In the genomic region with DNA sequence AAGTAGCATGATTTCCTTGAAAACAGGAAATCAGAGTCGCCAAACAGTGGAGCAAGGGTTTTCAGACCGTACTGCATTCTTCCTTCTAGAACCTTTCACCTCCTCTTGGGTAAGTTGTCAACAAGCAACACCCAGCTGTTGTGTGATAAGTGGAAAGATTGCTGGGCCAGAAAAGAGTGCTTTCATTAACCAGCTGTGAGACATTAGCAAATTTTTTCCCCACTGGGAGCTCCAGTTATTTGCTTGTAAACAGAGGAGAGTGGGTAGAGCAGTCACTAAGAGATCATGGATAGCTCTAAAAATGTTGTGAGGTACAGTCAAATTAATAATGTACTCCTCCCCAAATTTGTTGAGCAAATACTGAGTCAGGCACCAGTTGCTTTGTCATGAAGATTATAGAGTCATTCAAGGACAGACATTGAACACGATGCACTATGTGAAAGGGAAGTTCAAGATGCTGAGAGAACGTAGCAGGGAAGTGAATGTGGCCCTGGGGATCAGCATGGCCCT, we compare ENCODE assay signal across 9 cellular contexts. TPM values are rescaled to one million over a fixed set of nuclear protein-coding genes. Genes with fewer than 3 reads are reported as not detected.
DNase-seq lines count a peak whose midpoint lies in the region; ATAC-seq, FAIRE-seq and TF ChIP-seq lines count a peak whose summit lies in the region.
"Had no signal": no experiment of that assay in that cellular context is flagged by ENCODE, and none has a peak within 500 bp of the region (broad histone marks: within the 10 kb centered on the region; RNA-seq: fewer than 3 reads in every experiment).

No MANE protein-coding gene starts in this region.

- peaks cover 6 to 8% of the 10 kb centered on the region in 2 donors for H3K4me1 ChIP-seq in mucosa of rectum (ENCODE audit: control insufficient read depth in 2 of 2, insufficient read depth in 2 of 2, low read length in 2 of 2)

- no peak overlapping the region for H3K4me3 ChIP-seq in mucosa of rectum (ENCODE audit: low read length in 2 of 2)

- H3K27me3 Mint-ChIP-seq in T-helper 17 cell: peaks cover 13% of the 10 kb centered on the region

- H3K36me3 ChIP-seq in mucosa of rectum (ENCODE audit: control insufficient read depth in 2 of 2, insufficient read depth in 2 of 2, low read length in 2 of 2): no peaks in the 10 kb centered on the region

- peaks cover 9% of the 10 kb centered on the region for H3K4me1 Mint-ChIP-seq in T-helper 17 cell

- H3K9ac ChIP-seq in mucosa of rectum (ENCODE audit: low read depth in 1 of 2, low read length in 2 of 2): no peak overlapping the region

- H3K36me3 Mint-ChIP-seq in T-helper 17 cell (ENCODE audit: low read depth): peaks cover 5% of the 10 kb centered on the region

- DNase-seq in GM12891 (ENCODE audit: insufficient read length, low spot score) (no peak), T-helper 17 cell (no peak), NCI-H2081 treated with DMSO at 0.1 percent for 48 hours (lab: John Stamatoyannopoulos, UW) (no peak), D341Med (ENCODE audit: low spot score) (no peak), activated gamma-delta T cell treated with Interleukin-2 at 50 U/mL for 16 hours (no peak), HK-2 (ENCODE audit: unreplicated experiment) (no peak)

- no peak for TF ChIP-seq POLR2A in GM12891 (IDR thresholded peaks at IDR 0.05; ENCODE audit: low read depth, low read length)

- H3K27me3 ChIP-seq in mucosa of rectum (ENCODE audit: control insufficient read depth in 2 of 2, insufficient read depth in 2 of 2, low read length in 2 of 2): peaks cover 0 to 2% of the 10 kb centered on the region in 2 donors

- H3K27ac Mint-ChIP-seq in T-helper 17 cell: no peak overlapping the region

- H3K27ac ChIP-seq in mucosa of rectum (ENCODE audit: low read depth in 2 of 2, low read length in 2 of 2): peak overlapping the region; percentile 54 to 78

- ATAC-seq in HG02642 (IDR thresholded peaks at IDR 0.05; ENCODE audit: poor library complexity, unreplicated experiment): peak; percentile 58
- ATAC-seq in T-helper 17 cell: peak; percentile 21

- no peaks in the 10 kb centered on the region for H3K9me3 ChIP-seq in T-helper 17 cell (ENCODE audit: control insufficient read depth, low read length, poor library complexity, severe bottlenecking)
- H3K9me3 ChIP-seq in mucosa of rectum (ENCODE audit: control insufficient read depth in 2 of 2, low read length in 2 of 2): no peaks in the 10 kb centered on the region

- H3K4me3 Mint-ChIP-seq in T-helper 17 cell: no peak overlapping the region

- FAIRE-seq in GM12891 (lab: Jason Lieb, UNC): peak; percentile 97

TF ChIP-seq in GM12891, 5 proteins besides CTCF, POLR2A, EP300 and RAD21:
- TF ChIP-seq POLR2AphosphoS5 (IDR thresholded peaks at IDR 0.05; ENCODE audit: low read depth, low read length) (no peak), SPI1 (IDR thresholded peaks at IDR 0.05; ENCODE audit: low read depth, low read length) (0 out of 2 replicates have a peak, but pooled peaks have one; percentile 29), PAX5 (IDR thresholded peaks at IDR 0.05; ENCODE audit: insufficient read depth, low read length, severe bottlenecking) (no peak), POU2F2 (IDR thresholded peaks at IDR 0.05; ENCODE audit: low read depth, low read length) (no peak), TAF1 (IDR thresholded peaks at IDR 0.05; ENCODE audit: low read depth, low read length) (no peak)

RNA-seq across cellular contexts. Expression of gene MPEG1, which starts 11.7 kb away (rescaled TPM):
- 12.9 TPM for polyA plus RNA-seq in GM12891 (2012; ENCODE audit: low read depth, missing spikeins)
- 10 to 100 TPM in 1 of 2 donors, 1 to 10 TPM in 1; 5.4 to 12.0 TPM for total RNA-seq in T-helper 17 cell
- total RNA-seq: G401 had no signal

RNA-seq across cellular contexts. Expression of gene DTX4, which starts 52.5 kb away (rescaled TPM):
- 24.8 TPM for polyA plus RNA-seq in GM12891 (2012; ENCODE audit: low read depth, missing spikeins)
- total RNA-seq in T-helper 17 cell: 1 to 10 TPM; 1.1 to 1.4 TPM
